In the genomic region with DNA sequence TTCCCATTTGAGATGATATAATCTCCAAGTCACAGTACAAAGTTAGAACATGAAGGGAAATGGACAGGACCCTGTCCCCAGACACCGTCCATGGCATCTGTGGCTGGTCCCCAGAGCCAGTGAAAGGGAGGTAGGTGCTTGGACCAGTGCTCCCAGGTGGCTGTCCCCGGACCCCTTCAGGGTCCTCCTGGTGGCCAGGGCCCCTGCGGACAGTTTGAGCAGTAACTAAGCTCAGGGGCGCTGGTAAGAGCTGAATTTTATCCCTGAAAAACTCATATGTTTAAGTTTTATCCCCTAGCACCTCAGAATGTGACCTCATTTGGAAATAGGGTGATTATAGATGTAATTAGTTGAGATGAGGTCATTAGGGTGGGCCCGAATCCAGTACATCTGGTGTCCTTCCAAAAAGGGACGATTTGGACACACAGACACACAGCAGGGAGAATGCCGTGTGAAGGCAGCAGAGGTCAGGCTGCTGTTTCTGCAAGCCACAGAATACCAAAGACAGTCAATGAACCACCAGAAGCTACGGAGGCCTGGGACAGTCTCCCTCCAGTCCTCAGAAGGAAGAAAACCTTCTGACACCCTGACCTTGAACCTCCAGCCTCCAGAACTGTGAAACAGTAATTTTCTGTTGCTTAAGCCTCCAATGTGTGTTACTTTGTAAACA, we compare ENCODE assay signal across 24 cellular contexts.
A peak's percentile ranks its signal among the peaks of the same experiment; 100 is the strongest.
DNase-seq lines count a peak whose midpoint lies in the region; ATAC-seq, FAIRE-seq and TF ChIP-seq lines count a peak whose summit lies in the region.
"Had no signal": no experiment of that assay in that cellular context is flagged by ENCODE, and none has a peak within 500 bp of the region (broad histone marks: within the 10 kb centered on the region; RNA-seq: fewer than 3 reads in every experiment).

No MANE protein-coding gene starts in this region.

- TF ChIP-seq CTCF in AG10803 (conservative IDR thresholded peaks at IDR 0.05; ENCODE audit: low read length) (no peak; the same call in 1 of the 2 replicates), K562 (IDR thresholded peaks at IDR 0.05 in 2 of 3, conservative IDR thresholded peaks at IDR 0.05 in 1 of 3; ENCODE audit: insufficient read depth in 2 of 3, low read depth in 1 of 3, low read length in 3 of 3) (no peak), MM.1S (IDR thresholded peaks at IDR 0.05; ENCODE audit: low read length) (no peak), osteocyte (IDR thresholded peaks at IDR 0.05) (no peak)

- H3K27me3 Mint-ChIP-seq in osteocyte (ENCODE audit: unreplicated experiment): peaks cover 9% of the 10 kb centered on the region
- H3K27me3 Mint-ChIP-seq: CD4-positive, alpha-beta memory T cell had no signal

- H3K79me2 ChIP-seq in K562 (ENCODE audit: control insufficient read depth, insufficient read depth, low read length) (no peaks in the 10 kb centered on the region), MM.1S (ENCODE audit: low read length) (no peaks in the 10 kb centered on the region)

- H3K27ac ChIP-seq in K562 (ENCODE audit: extremely low read depth, low read depth, low read length): no peak overlapping the region
- H3K27ac ChIP-seq in MM.1S (ENCODE audit: low read length): no peak overlapping the region
- H3K27ac ChIP-seq: BLaER1 treated with 17β-estradiol and CSF1 and Interleukin-3, amounts not matched to agents 10 nM and 100 nM; KMS-11; PC-9; RWPE1 had no signal

- H3K4me2 ChIP-seq in K562 (ENCODE audit: insufficient read depth, low read length) (no peak overlapping the region), MM.1S (ENCODE audit: low read depth, low read length) (no peak overlapping the region)
- H3K4me2 ChIP-seq: BLaER1 treated with 17β-estradiol and CSF1 and Interleukin-3, amounts not matched to agents 10 nM and 100 nM; KMS-11; PC-9 had no signal

- peaks cover 3% of the 10 kb centered on the region; the same call in 1 of the 2 replicates for H3K9me3 ChIP-seq in K562 (replicated peaks; ENCODE audit: control insufficient read depth, insufficient read depth, low read depth, low read length)
- no peaks in the 10 kb centered on the region for H3K9me3 ChIP-seq in MM.1S (replicated peaks; ENCODE audit: insufficient read depth, low read length)
- H3K9me3 ChIP-seq: Caco-2 had no signal

- no TSS peak for BruUV-seq in K562 (replicated peaks; lab: Mats Ljungman, UMichigan)

- H3K4me1 ChIP-seq in K562 (replicated peaks in 1 of 2; ENCODE audit: control insufficient read depth in 2 of 2, insufficient read depth in 2 of 2, low read length in 2 of 2) (no peaks in the 10 kb centered on the region; a peak in 1 of 5 replicates), MM.1S (ENCODE audit: low read length) (0 out of 2 replicates have a peak, but pooled peaks cover 3% of the 10 kb centered on the region)
- H3K4me1 ChIP-seq: BLaER1 treated with 17β-estradiol and CSF1 and Interleukin-3, amounts not matched to agents 10 nM and 100 nM; Caco-2 had no signal

- H3K4me1 Mint-ChIP-seq in osteocyte (ENCODE audit: unreplicated experiment): no peaks in the 10 kb centered on the region

- H3K36me3 ChIP-seq in K562 (ENCODE audit: control insufficient read depth, insufficient read depth, low read length) (no peaks in the 10 kb centered on the region), MM.1S (replicated peaks; ENCODE audit: insufficient read depth, low read length) (no peaks in the 10 kb centered on the region)
- H3K36me3 ChIP-seq: BLaER1 treated with 17β-estradiol and CSF1 and Interleukin-3, amounts not matched to agents 10 nM and 100 nM had no signal

- no peaks in the 10 kb centered on the region; the same call in 1 of the 2 replicates for H3K9me2 ChIP-seq in MM.1S (replicated peaks; ENCODE audit: insufficient read depth, low read length)

- H3K9ac ChIP-seq in K562 (ENCODE audit: insufficient read depth in 1 of 2, low read depth in 2 of 2, low read length in 2 of 2) (no peak overlapping the region), MM.1S (ENCODE audit: low read length) (no peak overlapping the region)
- H3K9ac ChIP-seq: BLaER1 treated with 17β-estradiol and CSF1 and Interleukin-3, amounts not matched to agents 10 nM and 100 nM; KMS-11 had no signal

- TF ChIP-seq POLR2A in K562 (conservative IDR thresholded peaks at IDR 0.05): no peak

- no peak overlapping the region for H3K27ac Mint-ChIP-seq in osteocyte (ENCODE audit: unreplicated experiment)
- H3K27ac Mint-ChIP-seq: T-cell had no signal

- intact Hi-C loops in K562 (cut with micrococcal nuclease): no loop called here

- DNase-seq in AG10803 (ENCODE audit: low read depth) (peak; percentile 49), GM03348 (ENCODE audit: low spot score) (peak; percentile 14), K562 (ENCODE audit: extremely low read depth in 1 of 4, low spot score in 3 of 4) (no peak), medulla oblongata (ENCODE audit: extremely low spot score) (peak; percentile 4), MM.1S (no peak), osteocyte (ENCODE audit: extremely low spot score, unreplicated experiment) (no peak)
- DNase-seq: Caco-2; CD4-positive, alpha-beta memory T cell; DMS 273 treated with DMSO at 0.1 percent for 48 hours; MV-4-11; NCI-H1105 treated with DMSO at 0.1 percent for 48 hours; NCI-H2029 treated with DMSO at 0.1 percent for 48 hours; NCI-H2171 treated with DMSO at 0.1 percent for 48 hours; NCI-H526; PC-9; SIG-M5; T-cell had no signal

- POLR2A ChIA-PET in K562 (lab: Yijun Ruan, JAX): no interaction called here

- H3K4me3 Mint-ChIP-seq in osteocyte (ENCODE audit: unreplicated experiment): no peak overlapping the region
- H3K4me3 Mint-ChIP-seq: CD4-positive, alpha-beta memory T cell; T-cell had no signal

- in situ Hi-C loops in K562 (cut with MboI): no loop called here

- no peak overlapping the region for H3K4me3 ChIP-seq in AG10803 (ENCODE audit: low read length)
- no peak overlapping the region for H3K4me3 ChIP-seq in K562
- no peak overlapping the region for H3K4me3 ChIP-seq in MM.1S (ENCODE audit: low read length)
- H3K4me3 ChIP-seq: BLaER1 treated with 17β-estradiol and CSF1 and Interleukin-3, amounts not matched to agents 10 nM and 100 nM; PC-9 had no signal

- WGBS in K562 (ENCODE audit: insufficient coverage, low coverage, missing lambda C conversion rate): 2% methylated on average over 8 of the region's 8 CpGs

- TF ChIP-seq RAD21 in K562 (CRISPR knock-in tag; conservative IDR thresholded peaks at IDR 0.05 in 1 of 2, IDR thresholded peaks at IDR 0.05 in 1 of 2): no peak

- H3K9me1 ChIP-seq in K562 (ENCODE audit: control insufficient read depth, insufficient read depth, low read length): no peaks in the 10 kb centered on the region

- H3F3A ChIP-seq in MM.1S (ENCODE audit: insufficient read depth, low read length): no peaks in the 10 kb centered on the region

- ATAC-seq in K562: peak; percentile 38; the same call in 1 of the 3 replicates
- ATAC-seq in GM19324 (IDR thresholded peaks at IDR 0.05; ENCODE audit: low FRiP score, unreplicated experiment): no peak
- ATAC-seq: SK-N-SH treated with all-trans-retinoic acid at 6 μM for 48 hours, T-cell had no signal

- H4K20me1 ChIP-seq in K562 (replicated peaks; ENCODE audit: control insufficient read depth, insufficient read depth, low read length) (no peaks in the 10 kb centered on the region), MM.1S (ENCODE audit: insufficient read depth, low read length) (no peaks in the 10 kb centered on the region)
- H4K20me1 ChIP-seq: BLaER1 treated with 17β-estradiol and CSF1 and Interleukin-3, amounts not matched to agents 10 nM and 100 nM had no signal

- no peaks in the 10 kb centered on the region for H3K36me3 Mint-ChIP-seq in osteocyte (ENCODE audit: unreplicated experiment)
- H3K36me3 Mint-ChIP-seq: CD4-positive, alpha-beta memory T cell; T-cell had no signal

- FAIRE-seq in K562 (lab: Jason Lieb, UNC): no peak
- FAIRE-seq: GM18507, H54 had no signal

- H3K9me3 Mint-ChIP-seq in osteocyte (ENCODE audit: unreplicated experiment): no peaks in the 10 kb centered on the region

- TF ChIP-seq EP300 in K562 (IDR thresholded peaks at IDR 0.05; ENCODE audit: low read length): no peak

- CTCF ChIA-PET in K562 (lab: Yijun Ruan, JAX; ENCODE audit: low intra/inter-chr PET ratio): no interaction called here

- H3K27me3 ChIP-seq in K562 (ENCODE audit: control insufficient read depth in 2 of 2, insufficient read depth in 2 of 2, low read length in 2 of 2) (peaks cover 2 to 10% of the 10 kb centered on the region in 2 experiments; a peak in 3 of 5 replicates), MM.1S (replicated peaks; ENCODE audit: insufficient read depth, low read length) (no peaks in the 10 kb centered on the region)
- H3K27me3 ChIP-seq: BLaER1 treated with 17β-estradiol and CSF1 and Interleukin-3, amounts not matched to agents 10 nM and 100 nM had no signal

- H2AFZ ChIP-seq in K562 (ENCODE audit: low read depth, low read length) (no peak overlapping the region), MM.1S (ENCODE audit: low read length) (no peak overlapping the region)
- H2AFZ ChIP-seq: PC-9 had no signal

TF ChIP-seq in K562, 482 proteins besides CTCF, POLR2A, EP300 and RAD21 (continues in another document):
- no peak for TF ChIP-seq EGR1 (conservative IDR thresholded peaks at IDR 0.05)
- TF ChIP-seq ZNF212 (CRISPR knock-in tag; IDR thresholded peaks at IDR 0.05): no peak
- no peak for TF ChIP-seq PURB (CRISPR knock-in tag; IDR thresholded peaks at IDR 0.05; ENCODE audit: low read depth)
- TF ChIP-seq TEAD1 (CRISPR knock-in tag; IDR thresholded peaks at IDR 0.05): no peak
- TF ChIP-seq HNRNPLL (IDR thresholded peaks at IDR 0.05; ENCODE audit: low read depth, low read length, poor library complexity, severe bottlenecking): no peak
- TF ChIP-seq FOXA3 (CRISPR knock-in tag; conservative IDR thresholded peaks at IDR 0.05 in 1 of 2, IDR thresholded peaks at IDR 0.05 in 1 of 2): no peak
- TF ChIP-seq, protein P1, sequence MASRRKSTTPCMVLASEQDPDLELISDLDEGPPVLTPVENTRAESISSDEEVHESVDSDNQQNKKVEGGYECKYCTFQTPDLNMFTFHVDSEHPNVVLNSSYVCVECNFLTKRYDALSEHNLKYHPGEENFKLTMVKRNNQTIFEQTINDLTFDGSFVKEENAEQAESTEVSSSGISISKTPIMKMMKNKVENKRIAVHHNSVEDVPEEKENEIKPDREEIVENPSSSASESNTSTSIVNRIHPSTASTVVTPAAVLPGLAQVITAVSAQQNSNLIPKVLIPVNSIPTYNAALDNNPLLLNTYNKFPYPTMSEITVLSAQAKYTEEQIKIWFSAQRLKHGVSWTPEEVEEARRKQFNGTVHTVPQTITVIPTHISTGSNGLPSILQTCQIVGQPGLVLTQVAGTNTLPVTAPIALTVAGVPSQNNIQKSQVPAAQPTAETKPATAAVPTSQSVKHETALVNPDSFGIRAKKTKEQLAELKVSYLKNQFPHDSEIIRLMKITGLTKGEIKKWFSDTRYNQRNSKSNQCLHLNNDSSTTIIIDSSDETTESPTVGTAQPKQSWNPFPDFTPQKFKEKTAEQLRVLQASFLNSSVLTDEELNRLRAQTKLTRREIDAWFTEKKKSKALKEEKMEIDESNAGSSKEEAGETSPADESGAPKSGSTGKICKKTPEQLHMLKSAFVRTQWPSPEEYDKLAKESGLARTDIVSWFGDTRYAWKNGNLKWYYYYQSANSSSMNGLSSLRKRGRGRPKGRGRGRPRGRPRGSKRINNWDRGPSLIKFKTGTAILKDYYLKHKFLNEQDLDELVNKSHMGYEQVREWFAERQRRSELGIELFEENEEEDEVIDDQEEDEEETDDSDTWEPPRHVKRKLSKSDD (conservative IDR thresholded peaks at IDR 0.05; ENCODE audit: low read length): no peak
- no peak for TF ChIP-seq PTRF (tag; IDR thresholded peaks at IDR 0.05)

Comparison
In these comparisons a context has a peak if more than half of its experiments do, and no peak if none do; other contexts are left out.
1. DNase-seq: peak in AG10803 (single experiment), GM03348 (single experiment) and medulla oblongata (single experiment); none in K562 (0 of 4), MM.1S (single experiment) and osteocyte (single experiment).